In the genomic region with DNA sequence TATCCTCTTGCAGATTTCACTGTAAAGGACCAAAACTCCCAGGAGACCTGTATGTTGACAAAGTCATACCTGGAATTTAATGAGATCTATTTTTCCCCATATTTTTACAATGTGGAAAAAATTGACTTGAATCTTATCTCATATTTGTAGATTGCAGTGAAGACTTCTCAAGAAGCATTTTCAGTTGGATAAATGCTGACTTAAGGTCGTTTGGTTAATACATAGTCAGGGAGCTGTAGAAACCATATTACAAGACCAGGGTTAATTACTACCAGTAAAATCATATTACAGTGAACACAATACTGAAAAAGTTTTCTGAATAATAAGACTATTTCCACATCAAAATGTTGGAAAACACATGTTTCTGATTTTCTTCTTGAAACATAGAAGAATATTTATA, we compare ENCODE assay signal across 23 cellular contexts.
"Had no signal": no experiment of that assay in that cellular context is flagged by ENCODE, and none has a peak within 500 bp of the region (broad histone marks: within the 10 kb centered on the region; RNA-seq: fewer than 3 reads in every experiment).

No MANE protein-coding gene starts in this region.

- H3K4me1 ChIP-seq: colonic mucosa, esophagus muscularis mucosa, gastrocnemius medialis, heart right ventricle, left lung, lower lobe of right lung had no signal

- H3K27ac ChIP-seq: colonic mucosa, dorsolateral prefrontal cortex, esophagus muscularis mucosa, gastrocnemius medialis, heart right ventricle, left lung, lower lobe of right lung had no signal

- DNase-seq: colonic mucosa; cortex of kidney; dorsolateral prefrontal cortex; effector CD4-positive, alpha-beta T cell; effector memory CD4-positive, alpha-beta T cell; foreskin fibroblast; foreskin melanocyte; gastrocnemius medialis; glutamatergic neuron; head of caudate nucleus; heart right ventricle; hippocampal formation; left cardiac atrium; left lung; left ventricle myocardium superior; lower lobe of right lung; mesenchymal stem cell; mucosa of descending colon; naive B cell had no signal

- H3K36me3 ChIP-seq: colonic mucosa, esophagus muscularis mucosa, gastrocnemius medialis, left lung, lower lobe of right lung had no signal

- H3K9me3 ChIP-seq: colonic mucosa, gastrocnemius medialis had no signal

- ATAC-seq: gastrocnemius medialis, heart right ventricle, left cardiac atrium, left lung, left ventricle myocardium superior, lower lobe of right lung, mucosa of descending colon had no signal

- H3K4me3 ChIP-seq: colonic mucosa, dorsolateral prefrontal cortex, esophagus muscularis mucosa, gastrocnemius medialis, heart right ventricle, left lung, lower lobe of right lung, mucosa of descending colon had no signal

- FAIRE-seq: endothelial cell of umbilical vein, islet of Langerhans, keratinocyte had no signal

- H3K27me3 ChIP-seq: colonic mucosa, dorsolateral prefrontal cortex, esophagus muscularis mucosa, gastrocnemius medialis, heart right ventricle, left lung had no signal
